ENCODE assay signal across 19 cellular contexts in the genomic region with DNA sequence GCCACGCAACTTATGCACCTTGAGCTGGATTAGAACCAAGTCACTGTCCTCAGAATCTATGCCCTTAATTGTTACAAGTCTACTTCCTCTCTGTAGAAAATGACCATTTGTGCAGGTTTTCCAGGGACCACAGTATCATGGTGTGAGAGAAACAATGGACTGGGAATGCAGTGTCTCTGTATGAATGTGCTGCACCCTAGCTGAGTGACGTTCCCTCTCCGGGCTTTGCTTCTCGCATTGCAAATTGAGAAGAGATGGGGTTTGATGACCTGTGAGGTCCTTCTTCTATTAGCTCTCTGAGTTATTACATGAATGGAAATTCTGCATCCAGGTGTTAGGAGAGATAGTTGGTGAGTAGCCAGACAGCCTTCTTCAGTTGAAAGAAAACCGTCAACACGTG.
"Had no signal": no experiment of that assay in that cellular context is flagged by ENCODE, and none has a peak within 500 bp of the region (broad histone marks: within the 10 kb centered on the region; RNA-seq: fewer than 3 reads in every experiment).

No MANE protein-coding gene starts in this region.

- H3K4me3 Mint-ChIP-seq: activated CD4-positive, alpha-beta memory T cell treated with anti-CD3 and anti-CD28 coated beads, Interleukin-2, amount 10 ng/mL, durations not matched to agents 7 days and 5 days; activated naive CD4-positive, alpha-beta T cell treated with anti-CD3 and anti-CD28 coated beads, Interleukin-2, amount 50 U/mL, for 24 hours; T-helper 17 cell had no signal

- H3K27ac Mint-ChIP-seq: activated CD4-positive, alpha-beta memory T cell treated with anti-CD3 and anti-CD28 coated beads, Interleukin-2, amount 10 ng/mL, durations not matched to agents 7 days and 5 days; activated naive CD4-positive, alpha-beta T cell treated with anti-CD3 and anti-CD28 coated beads, Interleukin-2, amount 50 U/mL, for 24 hours; T-helper 17 cell had no signal

- DNase-seq: activated CD4-positive, alpha-beta memory T cell treated with anti-CD3 and anti-CD28 coated beads, Interleukin-2, amount 10 ng/mL, durations not matched to agents 7 days and 5 days; activated CD4-positive, alpha-beta T cell treated with anti-CD3 and anti-CD28 coated beads, Interleukin-2, amount 50 U/mL, for 1 hour; activated CD4-positive, CD25-positive, alpha-beta regulatory T cell; activated CD8-positive, alpha-beta memory T cell treated with anti-CD3 and anti-CD28 coated beads, Interleukin-2, amount 50 U/mL, for 4 hours; activated T-cell treated with anti-CD3 and anti-CD28 coated beads, Interleukin-2, amount 50 U/mL, for 1 hour; aorta; central memory CD4-positive, alpha-beta T cell; Karpas-422; MM.1S; NCI-H1694 treated with DMSO at 0.1 percent for 48 hours; NCI-H2081; NCI-H446; NCI-H526 treated with DMSO at 0.1 percent for 48 hours; PC-3; SHP77 treated with DMSO at 0.1 percent for 48 hours; T-helper 17 cell; T-helper 9 cell had no signal

- H3K36me3 Mint-ChIP-seq: activated naive CD4-positive, alpha-beta T cell treated with anti-CD3 and anti-CD28 coated beads, Interleukin-2, amount 50 U/mL, for 24 hours had no signal

- H3K4me1 Mint-ChIP-seq: activated CD4-positive, alpha-beta memory T cell treated with anti-CD3 and anti-CD28 coated beads, Interleukin-2, amount 10 ng/mL, durations not matched to agents 7 days and 5 days; activated naive CD4-positive, alpha-beta T cell treated with anti-CD3 and anti-CD28 coated beads, Interleukin-2, amount 50 U/mL, for 24 hours; T-helper 17 cell had no signal

- H3K27me3 Mint-ChIP-seq: activated naive CD4-positive, alpha-beta T cell treated with anti-CD3 and anti-CD28 coated beads, Interleukin-2, amount 50 U/mL, for 24 hours had no signal

- ATAC-seq: K562, PC-3, T-helper 17 cell had no signal

- H3K9me3 Mint-ChIP-seq: activated CD4-positive, alpha-beta memory T cell treated with anti-CD3 and anti-CD28 coated beads, Interleukin-2, amount 10 ng/mL, durations not matched to agents 7 days and 5 days had no signal
